In the genomic region with DNA sequence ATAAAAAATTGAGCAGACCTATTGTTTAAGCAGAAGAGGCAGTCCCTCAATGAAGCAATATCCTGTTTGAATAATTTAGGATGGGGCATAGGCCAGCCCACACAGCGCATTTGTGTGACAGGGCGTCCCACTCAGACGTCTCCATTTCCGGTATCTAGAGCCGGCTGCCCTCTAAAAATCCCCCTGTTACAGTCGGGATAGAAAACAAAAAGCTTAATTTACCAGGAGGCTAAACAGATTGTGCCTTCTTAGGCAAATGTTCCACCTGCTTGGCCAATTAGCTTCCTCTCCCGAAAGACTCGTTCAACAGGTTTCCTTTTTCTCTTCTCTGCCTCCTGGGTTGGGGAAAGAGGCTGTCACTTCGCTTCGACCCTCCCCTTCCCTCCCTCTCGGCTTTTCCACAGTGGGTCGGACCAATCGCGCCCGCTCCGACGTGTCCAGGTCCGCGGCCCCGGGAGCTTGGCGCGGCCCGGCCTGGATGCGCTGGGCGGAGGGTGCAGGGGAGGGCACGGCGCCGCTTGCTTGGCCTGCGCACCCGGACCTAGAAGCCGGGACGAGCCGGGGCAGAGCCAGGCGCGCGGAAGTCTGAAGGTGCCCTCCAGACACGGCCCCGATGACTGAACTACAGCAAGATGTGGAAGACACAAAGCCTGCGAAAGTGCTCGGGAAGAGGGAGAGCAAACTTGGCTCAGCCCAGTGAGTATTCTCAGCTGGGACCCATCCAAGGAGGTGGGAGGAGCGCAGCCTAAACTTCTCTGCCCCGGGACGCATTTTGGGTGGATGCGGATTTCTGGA, we compare ENCODE assay signal across 8 cellular contexts. TPM values are rescaled to one million over a fixed set of nuclear protein-coding genes. Genes with fewer than 3 reads are reported as not detected.
A peak's percentile ranks its signal among the peaks of the same experiment; 100 is the strongest.
DNase-seq lines count a peak whose midpoint lies in the region; TF ChIP-seq lines count a peak whose summit lies in the region.

A gene with protein sequence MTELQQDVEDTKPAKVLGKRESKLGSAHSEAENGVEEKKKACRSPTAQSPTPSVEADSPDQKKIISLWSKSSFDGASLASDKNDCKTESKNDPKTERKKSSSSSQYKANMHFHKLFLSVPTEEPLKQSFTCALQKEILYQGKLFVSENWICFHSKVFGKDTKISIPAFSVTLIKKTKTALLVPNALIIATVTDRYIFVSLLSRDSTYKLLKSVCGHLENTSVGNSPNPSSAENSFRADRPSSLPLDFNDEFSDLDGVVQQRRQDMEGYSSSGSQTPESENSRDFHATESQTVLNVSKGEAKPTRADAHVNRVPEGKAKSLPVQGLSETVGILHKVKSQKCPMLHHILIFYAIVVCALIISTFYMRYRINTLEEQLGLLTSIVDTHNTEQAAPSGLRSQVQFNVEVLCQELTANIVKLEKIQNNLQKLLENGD (plus strand): TSS at position 416 of the 795 bp plus-strand sequence. CDS start 198 bp downstream, at position 614.

- H3K36me3 Mint-ChIP-seq in HFFc6 (ENCODE audit: low read depth) = peaks cover 50% of the 10 kb centered on the region

- peak; percentile 92 for TF ChIP-seq POLR2A in breast epithelium (IDR thresholded peaks at IDR 0.05)

- DNase-seq in GM10248 (ENCODE audit: extremely low spot score) (peak; percentile 74), HFFc6 (peak; percentile 91), NCI-H1092 treated with DMSO at 0.1 percent for 48 hours (lab: John Stamatoyannopoulos, UW) (peak; percentile 26), breast epithelium (ENCODE audit: low spot score in 2 of 2) (peak; percentile 86 to 94), NCI-H2171 (lab: John Stamatoyannopoulos, UW) (no peak)

- H3K36me3 ChIP-seq in breast epithelium (no peaks in the 10 kb centered on the region), iPS-20b (ENCODE audit: insufficient read depth, low read depth, low read length) (no peaks in the 10 kb centered on the region), skeletal muscle tissue (ENCODE audit: control insufficient read depth in 3 of 3, insufficient read depth in 3 of 3, low read length in 3 of 3) (no peaks in the 10 kb centered on the region)

- H3K27ac ChIP-seq in VCaP (peak within 1 kb of the TSS; percentile 89), breast epithelium (peak within 1 kb of the TSS; percentile 96 to 97), iPS-20b (ENCODE audit: low read length) (peak within 1 kb of the TSS; percentile 27), skeletal muscle tissue (ENCODE audit: low read depth, low read length) (peak within 1 kb of the TSS; percentile 86)

- TF ChIP-seq CTCF in GM10248 (IDR thresholded peaks at IDR 0.05; ENCODE audit: control extremely low read depth, extremely low read depth, low read depth, missing control alignments) = no peak
- TF ChIP-seq CTCF in HFFc6 (IDR thresholded peaks at IDR 0.05) = no peak
- no peak for TF ChIP-seq CTCF in VCaP (conservative IDR thresholded peaks at IDR 0.05)
- TF ChIP-seq CTCF in breast epithelium (IDR thresholded peaks at IDR 0.05) = no peak

- H3K9me3 ChIP-seq in breast epithelium (no peaks in the 10 kb centered on the region), iPS-20b (ENCODE audit: insufficient read depth, low read depth, low read length) (no peaks in the 10 kb centered on the region), skeletal muscle tissue (ENCODE audit: control insufficient read depth in 3 of 3, low read length in 3 of 3) (no peaks in the 10 kb centered on the region)

- POLR2A ChIA-PET in GM10248 (lab: Yijun Ruan, JAX) = interaction anchor here (0.5 to 0.9 kb wide), 3 partner anchors 44 to 187 kb away, joined by 4 to 6 read pairs (median 4); no protein-coding TSS in a partner anchor

- H3K27me3 ChIP-seq in breast epithelium (no peaks in the 10 kb centered on the region), iPS-20b (ENCODE audit: insufficient read depth, low read length) (no peaks in the 10 kb centered on the region), skeletal muscle tissue (ENCODE audit: control insufficient read depth in 3 of 3, insufficient read depth in 3 of 3, low read length in 3 of 3) (no peaks in the 10 kb centered on the region)

- H3K4me1 Mint-ChIP-seq in HFFc6 (ENCODE audit: low read depth) = peaks cover 64% of the 10 kb centered on the region

- CTCF ChIA-PET in GM10248 (lab: Yijun Ruan, JAX) = interaction anchor here (0.8 to 1.9 kb wide), 8 partner anchors 10 to 77 kb away, joined by 3 to 7 read pairs (median 4); no protein-coding TSS in a partner anchor

- H3K27me3 Mint-ChIP-seq in HFFc6 (ENCODE audit: insufficient read depth) = peaks cover 4% of the 10 kb centered on the region; the same call in 1 of the 2 replicates

- H3K4me3 Mint-ChIP-seq in HFFc6 = peak within 1 kb of the TSS; percentile 97

- H3K27ac Mint-ChIP-seq in HFFc6 = peak within 1 kb of the TSS; percentile 97

- no peaks in the 10 kb centered on the region; the same call in 1 of the 2 replicates for H3K9me3 Mint-ChIP-seq in HFFc6

- H3K4me1 ChIP-seq in breast epithelium (no peaks in the 10 kb centered on the region), iPS-20b (ENCODE audit: insufficient read depth, low read length) (peaks cover 8% of the 10 kb centered on the region; the same call in 1 of the 2 replicates), skeletal muscle tissue (ENCODE audit: control insufficient read depth in 3 of 3, insufficient read depth in 3 of 3, low read length in 3 of 3) (peaks cover 0 to 16% (median 7%) of the 10 kb centered on the region in 3 donors)

- peak within 1 kb of the TSS; percentile 69 to 79 (median 72) for H3K4me3 ChIP-seq in breast epithelium
- peak within 1 kb of the TSS; percentile 75 for H3K4me3 ChIP-seq in iPS-20b (ENCODE audit: low read length)
- peak within 1 kb of the TSS; percentile 73 to 91 (median 77) for H3K4me3 ChIP-seq in skeletal muscle tissue (ENCODE audit: low read length in 3 of 3)

- peak within 1 kb of the TSS; percentile 87 for H3K9ac ChIP-seq in iPS-20b (ENCODE audit: low read depth, low read length)
- H3K9ac ChIP-seq in skeletal muscle tissue (ENCODE audit: low read depth in 1 of 3, low read length in 3 of 3) = peak within 1 kb of the TSS; percentile 81 to 91 (median 83)

- intact Hi-C loops in breast epithelium (cut with DNase I; ENCODE audit: low total_unique reads) = no loop called here

RNA-seq across cellular contexts. Expression of the gene that starts here (rescaled TPM):
- total RNA-seq in HFFc6 (2021; fragmentation: NEBNext Ultra II Directional; extraction: Animal tissue kit (Norgen Biotek cat#: 25700)) = 100 to 1,000 TPM in 2 of 6 experiments, 10 to 100 TPM in 4; 69.2 to 154 (median 80.5) TPM
- total RNA-seq in breast epithelium = 100 to 1,000 TPM in 2 of 3 donors, 10 to 100 TPM in 1; 38.1 to 206 (median 103) TPM
- 8.9 TPM for total RNA-seq in skeletal muscle tissue

Comparison
In these comparisons a context has a peak if more than half of its experiments do, and no peak if none do; other contexts are left out.
1. H3K27ac ChIP-seq: peak in every context shown above with its lines; median percentile 96 in breast epithelium; 89 in VCaP; 86 in skeletal muscle tissue; 27 in iPS-20b.